9 cellular contexts compared by ENCODE assay signal in genomic region chr1:198165927-198166647, GRCh38. TPM values are rescaled to one million over a fixed set of nuclear protein-coding genes. Genes with fewer than 3 reads are reported as not detected.
A peak's percentile ranks its signal among the peaks of the same experiment; 100 is the strongest.
DNase-seq lines count a peak whose midpoint lies in the region; ATAC-seq and TF ChIP-seq lines count a peak whose summit lies in the region.
"Had no signal": no experiment of that assay in that cellular context is flagged by ENCODE, and none has a peak within 500 bp of the region (broad histone marks: within the 10 kb centered on the region; RNA-seq: fewer than 3 reads in every experiment).

No MANE protein-coding gene starts in this region.

- H3K4me3 ChIP-seq in Caco-2 (ENCODE audit: low read depth, low read length) (no peak overlapping the region), A673 (ENCODE audit: low read depth, low read length, poor library complexity, severe bottlenecking) (no peak overlapping the region)

- H3K36me3 ChIP-seq in Caco-2 (ENCODE audit: control insufficient read depth, insufficient read depth, low read length) (no peaks in the 10 kb centered on the region), A673 (ENCODE audit: insufficient read depth, low read length, poor library complexity, severe bottlenecking) (no peaks in the 10 kb centered on the region)
- H3K36me3 ChIP-seq: neutrophil had no signal

- BruUV-seq in Caco-2 (replicated peaks; lab: Mats Ljungman, UMichigan) (no TSS peak), A673 (replicated peaks; lab: Mats Ljungman, UMichigan) (no TSS peak)

- DNase-seq in Caco-2: no peak
- peak; percentile 34 to 41 (median 35) for DNase-seq in immature natural killer cell
- DNase-seq in T-helper 9 cell: no peak
- no peak for DNase-seq in A673 (ENCODE audit: low spot score)
- no peak for DNase-seq in NCI-H82 (lab: John Stamatoyannopoulos, UW)
- DNase-seq in DMS114 treated with DMSO at 0.1 percent for 48 hours (lab: John Stamatoyannopoulos, UW; ENCODE audit: unreplicated experiment): no peak

- H3K9me3 Mint-ChIP-seq in Caco-2 (ENCODE audit: unreplicated experiment): no peaks in the 10 kb centered on the region
- H3K9me3 Mint-ChIP-seq in immature natural killer cell: no peaks in the 10 kb centered on the region

- H3K4me1 Mint-ChIP-seq in Caco-2 (ENCODE audit: low read depth, unreplicated experiment): peaks cover 47% of the 10 kb centered on the region
- H3K4me1 Mint-ChIP-seq in immature natural killer cell: peaks cover 79 to 97% of the 10 kb centered on the region in 2 donors

- intact Hi-C loops in Caco-2 (cut with micrococcal nuclease; ENCODE audit: unreplicated experiment): no loop called here
- intact Hi-C loops in A673 (cut with micrococcal nuclease; ENCODE audit: unreplicated experiment): no loop called here

- no peaks in the 10 kb centered on the region for H3K9me3 ChIP-seq in Caco-2
- H3K9me3 ChIP-seq in A673 (ENCODE audit: low read depth, low read length, poor library complexity, severe bottlenecking): no peaks in the 10 kb centered on the region
- H3K9me3 ChIP-seq: neutrophil had no signal

- H3K27me3 ChIP-seq in Caco-2 (replicated peaks; ENCODE audit: control insufficient read depth, insufficient read depth, low read length) (no peaks in the 10 kb centered on the region), A673 (replicated peaks; ENCODE audit: insufficient read depth, low read depth, low read length, poor library complexity) (no peaks in the 10 kb centered on the region)
- H3K27me3 ChIP-seq: neutrophil had no signal

- POLR2A ChIA-PET in Caco-2 (lab: Charles Lee): no interaction called here
- POLR2A ChIA-PET in A673 (lab: Charles Lee; ENCODE audit: low non-redundant PET): interaction anchor here (0.5 kb wide), 1 partner anchor 1290 kb away, joined by 3 read pairs; no protein-coding TSS in a partner anchor

- ATAC-seq in GM19467 (IDR thresholded peaks at IDR 0.05; ENCODE audit: unreplicated experiment): peak; percentile 42
- peak; percentile 32 for ATAC-seq in HG03571 (IDR thresholded peaks at IDR 0.05; ENCODE audit: unreplicated experiment)

- H3K27me3 Mint-ChIP-seq in Caco-2 (ENCODE audit: insufficient read depth, unreplicated experiment) (no peaks in the 10 kb centered on the region), immature natural killer cell (ENCODE audit: low read depth in 3 of 3) (peaks cover 0 to 5% (median 0%) of the 10 kb centered on the region in 3 donors)

- H3K27ac ChIP-seq in A673 (ENCODE audit: low read depth, low read length, poor library complexity, severe bottlenecking): no peak overlapping the region
- H3K27ac ChIP-seq: neutrophil had no signal

- no peaks in the 10 kb centered on the region for H3K36me3 Mint-ChIP-seq in Caco-2 (ENCODE audit: insufficient read depth, unreplicated experiment)
- H3K36me3 Mint-ChIP-seq in immature natural killer cell: no peaks in the 10 kb centered on the region

- CTCF ChIA-PET in Caco-2 (lab: Charles Lee): interaction anchor here (1.3 kb wide), 1 partner anchor 10 kb away, joined by 4 read pairs; no protein-coding TSS in a partner anchor
- CTCF ChIA-PET in A673 (lab: Charles Lee): no interaction called here

- TF ChIP-seq CTCF in Caco-2 (IDR thresholded peaks at IDR 0.05; ENCODE audit: insufficient read depth in 1 of 2, low read depth in 1 of 2, low read length in 1 of 2, severe bottlenecking in 1 of 2, unreplicated experiment in 1 of 2) (no peak), A673 (conservative IDR thresholded peaks at IDR 0.05; ENCODE audit: low read depth, low read length) (no peak)

- H3K27ac Mint-ChIP-seq in Caco-2 (ENCODE audit: unreplicated experiment) (no peak overlapping the region), immature natural killer cell (peak overlapping the region; percentile 91 to 99 (median 93))

- H3K4me3 Mint-ChIP-seq in Caco-2 (ENCODE audit: unreplicated experiment) (peak overlapping the region; percentile 9), immature natural killer cell (peak overlapping the region; percentile 76 to 87 (median 79))

- H3K4me1 ChIP-seq in Caco-2 (peaks cover 69% of the 10 kb centered on the region), A673 (ENCODE audit: insufficient read depth, low read length, poor library complexity, severe bottlenecking) (peaks cover 6% of the 10 kb centered on the region)

RNA-seq across cellular contexts. Expression of gene NEK7, which starts 9.3 kb away (rescaled TPM):
- total RNA-seq in Caco-2 (2022): 52.3 and 56.1 TPM in 2 replicates
- 10 to 100 TPM; 42.7 to 47.4 (median 47.3) TPM for polyA plus RNA-seq in immature natural killer cell
- total RNA-seq in A673 (2021): 16.0 and 18.6 TPM in 2 replicates

Comparison
In these comparisons a context has a peak if more than half of its experiments do, and no peak if none do; other contexts are left out.
1. DNase-seq: peak in immature natural killer cell (3 of 3); none in Caco-2 (0 of 2), T-helper 9 cell (single experiment), A673 (single experiment), NCI-H82 (single experiment) and DMS114 treated with DMSO at 0.1 percent for 48 hours (single experiment).